Comparison of ENCODE assay signal across 18 cellular contexts in genomic region chr11:45569776-45570175, GRCh38.
DNase-seq lines count a peak whose midpoint lies in the region.
"Had no signal": no experiment of that assay in that cellular context is flagged by ENCODE, and none has a peak within 500 bp of the region (broad histone marks: within the 10 kb centered on the region; RNA-seq: fewer than 3 reads in every experiment).

No MANE protein-coding gene starts in this region.

- no CpG with 5 or more reads among the region's 8 CpGs for WGBS in neuronal stem cell (ENCODE audit: extremely low coverage in 2 of 2, insufficient read length in 2 of 2, insufficient replicate concordance in 1 of 2), 2 donors

- no peak overlapping the region for H3K9ac ChIP-seq in neuronal stem cell (ENCODE audit: low read depth, low read length, poor library complexity)
- H3K9ac ChIP-seq: BLaER1 treated with 17β-estradiol and CSF1 and Interleukin-3, amounts not matched to agents 10 nM and 100 nM had no signal

- no peak overlapping the region for H3K27ac Mint-ChIP-seq in activated naive CD8-positive, alpha-beta T cell treated with anti-CD3 and anti-CD28 coated beads for 36 hours
- H3K27ac Mint-ChIP-seq: B cell; CD4-positive, alpha-beta T cell; CD8-positive, alpha-beta T cell had no signal

- H3K36me3 Mint-ChIP-seq in activated naive CD8-positive, alpha-beta T cell treated with anti-CD3 and anti-CD28 coated beads for 36 hours, result no peaks in the 10 kb centered on the region
- H3K36me3 Mint-ChIP-seq: CD8-positive, alpha-beta T cell had no signal

- no peaks in the 10 kb centered on the region for H3K36me3 ChIP-seq in neuronal stem cell (replicated peaks in 1 of 2; ENCODE audit: control insufficient read depth in 2 of 2, insufficient read depth in 2 of 2, low read length in 2 of 2)
- H3K36me3 ChIP-seq: BLaER1 treated with 17β-estradiol and CSF1 and Interleukin-3, amounts not matched to agents 10 nM and 100 nM had no signal

- H3K4me1 ChIP-seq in neuronal stem cell (ENCODE audit: control insufficient read depth in 2 of 2, insufficient read depth in 1 of 2, low read depth in 1 of 2, low read length in 2 of 2), result no peaks in the 10 kb centered on the region
- H3K4me1 ChIP-seq: A549; BLaER1 treated with 17β-estradiol and CSF1 and Interleukin-3, amounts not matched to agents 10 nM and 100 nM; Caco-2 had no signal

- H3K27me3 Mint-ChIP-seq in activated naive CD8-positive, alpha-beta T cell treated with anti-CD3 and anti-CD28 coated beads for 36 hours, result no peaks in the 10 kb centered on the region

- no peaks in the 10 kb centered on the region for H3K27me3 ChIP-seq in neuronal stem cell (ENCODE audit: control insufficient read depth in 3 of 3, insufficient read depth in 3 of 3, low read depth in 1 of 3, low read length in 3 of 3)
- H3K27me3 ChIP-seq: BLaER1 treated with 17β-estradiol and CSF1 and Interleukin-3, amounts not matched to agents 10 nM and 100 nM had no signal

- H3K23ac ChIP-seq in neuronal stem cell (ENCODE audit: low read depth, low read length, poor library complexity), result no peak overlapping the region

- H4K8ac ChIP-seq in neuronal stem cell (ENCODE audit: low read depth, low read length), result no peak overlapping the region

- H3K4me1 Mint-ChIP-seq in activated naive CD8-positive, alpha-beta T cell treated with anti-CD3 and anti-CD28 coated beads for 36 hours, result no peaks in the 10 kb centered on the region
- H3K4me1 Mint-ChIP-seq: B cell had no signal

- H2BK120ac ChIP-seq in neuronal stem cell (ENCODE audit: low read depth, low read length), result no peak overlapping the region

- no peak overlapping the region for H2BK15ac ChIP-seq in neuronal stem cell (ENCODE audit: low read length)

- H2AFZ ChIP-seq in neuronal stem cell (ENCODE audit: low read length), result no peak overlapping the region

- no peak overlapping the region for H3K18ac ChIP-seq in neuronal stem cell (ENCODE audit: low read length)

- H3K4ac ChIP-seq in neuronal stem cell (ENCODE audit: low read length), result no peak overlapping the region

- H4K91ac ChIP-seq in neuronal stem cell (ENCODE audit: low read depth, low read length, poor library complexity), result no peak overlapping the region

- H2BK12ac ChIP-seq in neuronal stem cell (ENCODE audit: low read length), result no peak overlapping the region

- no peak overlapping the region for H3K4me2 ChIP-seq in neuronal stem cell (ENCODE audit: insufficient read depth, low read length, poor library complexity, severe bottlenecking)
- H3K4me2 ChIP-seq: A549; BLaER1 treated with 17β-estradiol and CSF1 and Interleukin-3, amounts not matched to agents 10 nM and 100 nM had no signal

- DNase-seq in DMS 273 (lab: John Stamatoyannopoulos, UW; ENCODE audit: unreplicated experiment) (peak; percentile 24), DMS 273 treated with DMSO at 0.1 percent for 48 hours (lab: John Stamatoyannopoulos, UW) (no peak), NCI-H82 (lab: John Stamatoyannopoulos, UW) (peak; percentile 41), NCI-H82 treated with DMSO at 0.1 percent for 48 hours (lab: John Stamatoyannopoulos, UW; ENCODE audit: unreplicated experiment) (no peak), neuronal stem cell (ENCODE audit: low spot score) (no peak)
- DNase-seq in activated naive CD8-positive, alpha-beta T cell treated with anti-CD3 and anti-CD28 coated beads for 36 hours, result no peak
- DNase-seq: AML-193; Caco-2; Calu3; CD4-positive, alpha-beta T cell; CD8-positive, alpha-beta T cell; DMS79 treated with DMSO at 0.1 percent for 48 hours; GF-D8 had no signal

- H3K4me3 Mint-ChIP-seq in activated naive CD8-positive, alpha-beta T cell treated with anti-CD3 and anti-CD28 coated beads for 36 hours, result no peak overlapping the region
- H3K4me3 Mint-ChIP-seq: B cell; CD4-positive, alpha-beta T cell; CD8-positive, alpha-beta T cell had no signal

- H3K4me3 ChIP-seq in neuronal stem cell (ENCODE audit: low read length in 2 of 2), result no peak overlapping the region
- H3K4me3 ChIP-seq: A549; BLaER1 treated with 17β-estradiol and CSF1 and Interleukin-3, amounts not matched to agents 10 nM and 100 nM had no signal

- H3K79me1 ChIP-seq in neuronal stem cell (ENCODE audit: low read depth, low read length), result no peaks in the 10 kb centered on the region

- peak overlapping the region; percentile 9 for H2AK5ac ChIP-seq in neuronal stem cell (ENCODE audit: low read depth, low read length)

- no peak overlapping the region for H3K14ac ChIP-seq in neuronal stem cell (ENCODE audit: low read length)

- no peaks in the 10 kb centered on the region for H3K9me3 Mint-ChIP-seq in activated naive CD8-positive, alpha-beta T cell treated with anti-CD3 and anti-CD28 coated beads for 36 hours
- H3K9me3 Mint-ChIP-seq: CD4-positive, alpha-beta T cell; CD8-positive, alpha-beta T cell had no signal

- no peak overlapping the region for H3K27ac ChIP-seq in neuronal stem cell (replicated peaks; ENCODE audit: low read length)
- H3K27ac ChIP-seq: 22Rv1; A549; BLaER1 treated with 17β-estradiol and CSF1 and Interleukin-3, amounts not matched to agents 10 nM and 100 nM; C4-2B had no signal

- no peak overlapping the region for H2BK5ac ChIP-seq in neuronal stem cell (ENCODE audit: low read length)

- no peaks in the 10 kb centered on the region for H3K9me3 ChIP-seq in neuronal stem cell (replicated peaks in 1 of 2; ENCODE audit: control insufficient read depth in 2 of 2, insufficient read depth in 1 of 2, low read depth in 1 of 2, low read length in 2 of 2)
- H3K9me3 ChIP-seq: A549; BLaER1 treated with 17β-estradiol and CSF1 and Interleukin-3, amounts not matched to agents 10 nM and 100 nM; Caco-2 had no signal

Comparison
In these comparisons a context has a peak if more than half of its experiments do, and no peak if none do; other contexts are left out.
1. DNase-seq: peak in DMS 273 (single experiment) and NCI-H82 (single experiment); none in DMS 273 treated with DMSO at 0.1 percent for 48 hours (single experiment), NCI-H82 treated with DMSO at 0.1 percent for 48 hours (single experiment), neuronal stem cell (single experiment) and activated naive CD8-positive, alpha-beta T cell treated with anti-CD3 and anti-CD28 coated beads for 36 hours (single experiment).